ENCODE assay signal across 8 cellular contexts in the genomic region with DNA sequence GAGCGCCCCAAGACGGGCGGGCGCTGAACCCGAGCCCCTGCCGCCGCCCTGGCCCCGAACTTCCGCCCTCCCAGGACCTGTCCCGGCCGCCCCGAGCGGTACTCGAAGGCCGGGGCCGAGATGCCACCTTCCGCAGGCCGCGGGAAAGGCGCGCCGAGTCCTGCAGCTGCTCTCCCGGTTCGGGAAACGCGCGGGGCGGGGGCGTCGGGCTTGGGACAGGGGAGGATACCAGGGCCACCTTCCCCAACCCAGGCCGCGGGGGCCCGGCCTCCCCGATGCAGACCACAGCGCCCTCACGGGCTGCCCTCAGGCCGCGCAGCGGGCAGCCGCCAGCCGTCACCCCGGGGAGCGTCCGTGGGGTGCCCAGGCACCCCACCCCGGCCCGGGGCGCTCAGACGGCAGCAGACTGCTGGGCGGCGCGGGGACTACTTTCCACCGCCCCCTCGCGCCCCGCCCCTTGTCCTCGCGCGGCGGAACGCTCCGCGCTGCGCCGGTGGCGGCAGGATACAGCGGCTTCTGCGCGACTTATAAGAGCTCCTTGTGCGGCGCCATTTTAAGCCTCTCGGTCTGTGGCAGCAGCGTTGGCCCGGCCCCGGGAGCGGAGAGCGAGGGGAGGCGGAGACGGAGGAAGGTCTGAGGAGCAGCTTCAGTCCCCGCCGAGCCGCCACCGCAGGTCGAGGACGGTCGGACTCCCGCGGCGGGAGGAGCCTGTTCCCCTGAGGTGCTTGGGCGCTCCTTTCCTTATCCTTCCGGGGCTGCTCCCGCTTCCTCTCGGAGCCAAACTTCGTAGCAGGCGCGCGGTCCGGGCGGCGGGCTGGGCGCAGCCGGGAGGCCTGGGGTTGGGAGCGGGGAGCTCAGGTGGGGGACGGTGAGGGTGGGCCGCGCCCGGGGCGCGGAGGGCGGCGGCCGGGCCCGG.
DNase-seq lines count a peak whose midpoint lies in the region; ATAC-seq lines count a peak whose summit lies in the region.

Gene CTNNB1, plus strand, starts transcription at position 556 of the 916 bp plus-strand sequence. CDS start 24,564 bp downstream, outside the sequence.

- in situ Hi-C loops in ACHN (cut with HindIII; ENCODE audit: low pct_ligation_motif_present, low pct_unique_long_range_greater_than_20kb, low sequenced_read_pairs) = no loop called here

- peaks cover 22% of the 10 kb centered on the region for H3K36me3 Mint-ChIP-seq in central memory CD8-positive, alpha-beta T cell (ENCODE audit: insufficient read depth)

- peaks cover 36% of the 10 kb centered on the region for H3K4me1 Mint-ChIP-seq in central memory CD8-positive, alpha-beta T cell

- H3K27me3 Mint-ChIP-seq in central memory CD8-positive, alpha-beta T cell = no peaks in the 10 kb centered on the region

- no peaks in the 10 kb centered on the region for H3K9me3 Mint-ChIP-seq in central memory CD8-positive, alpha-beta T cell

- H3K27ac Mint-ChIP-seq in central memory CD8-positive, alpha-beta T cell (ENCODE audit: low read depth) = peak within 1 kb of the TSS; percentile 90

- ATAC-seq in GM18858 (IDR thresholded peaks at IDR 0.05; ENCODE audit: unreplicated experiment) = peak; percentile 66
- ATAC-seq in HG03097 (IDR thresholded peaks at IDR 0.05; ENCODE audit: low FRiP score, unreplicated experiment) = peak; percentile 84
- peak; percentile 76 for ATAC-seq in central memory CD8-positive, alpha-beta T cell (replicated peaks; ENCODE audit: extremely low read depth, poor library complexity, severe bottlenecking)

- peak within 1 kb of the TSS; percentile 88 for H3K4me3 Mint-ChIP-seq in central memory CD8-positive, alpha-beta T cell

- peak; percentile 91 for DNase-seq in ACHN
- DNase-seq in NCI-H226 = peak; percentile 88
- peak; percentile 89 for DNase-seq in activated CD4-positive, CD25-positive, alpha-beta regulatory T cell treated with anti-CD3 and anti-CD28 coated beads, Interleukin-2, amount 50 U/mL, for 16 hours (ENCODE audit: low read depth, low spot score)
- peak; percentile 89 to 90 for DNase-seq in central memory CD8-positive, alpha-beta T cell (ENCODE audit: low spot score in 2 of 2)
- peak; percentile 95 for DNase-seq in islet precursor cell
- DNase-seq in stimulated activated CD4-positive, alpha-beta T cell treated with anti-CD3 and anti-CD28 coated beads, Interleukin-12 subunit alpha, Interleukin-12 subunit beta, amount 100 ng/mL, for 48 hours (ENCODE audit: low read depth in 2 of 3, low spot score in 1 of 3) = peak; percentile 85 to 86 (median 85)

Comparison
In these comparisons a context has a peak if more than half of its experiments do, and no peak if none do; other contexts are left out.
1. Peak in every context shown above with its lines: DNase-seq and ATAC-seq.